8 cellular contexts compared by ENCODE assay signal in the genomic region with DNA sequence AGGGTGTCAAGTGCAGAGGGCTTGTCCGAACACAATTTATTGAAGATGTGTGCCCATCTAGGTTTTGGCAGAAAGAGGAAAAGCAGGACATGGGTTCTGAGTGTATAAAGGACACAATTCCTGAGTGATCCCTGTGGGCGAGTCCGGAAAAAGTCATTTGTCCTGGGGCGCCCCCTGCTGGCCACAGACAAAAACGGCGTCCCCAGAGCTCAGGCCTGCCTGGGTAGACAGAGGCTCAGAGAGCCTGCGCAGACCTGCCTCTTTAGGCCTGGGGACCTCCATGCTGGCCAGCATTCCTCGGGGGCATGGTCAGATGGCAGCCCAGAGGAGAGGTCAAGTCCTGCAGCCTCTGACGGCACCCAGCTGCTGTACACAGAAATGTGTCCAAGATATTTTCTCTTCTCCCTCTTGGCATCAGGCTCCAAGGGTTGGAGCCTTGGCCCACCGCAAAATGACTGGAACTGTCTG.
A peak's percentile ranks its signal among the peaks of the same experiment; 100 is the strongest.
DNase-seq lines count a peak whose midpoint lies in the region; ATAC-seq and TF ChIP-seq lines count a peak whose summit lies in the region.

No MANE protein-coding gene starts in this region.

- TF ChIP-seq CTCF in GM06990 (IDR thresholded peaks at IDR 0.05; ENCODE audit: insufficient read depth, low read length, poor library complexity, severe bottlenecking) (peak; percentile 84), KMS-11 (conservative IDR thresholded peaks at IDR 0.05; ENCODE audit: low read depth, low read length) (peak; percentile 97), RWPE1 (conservative IDR thresholded peaks at IDR 0.05; ENCODE audit: low read depth) (peak; percentile 91), gastroesophageal sphincter (IDR thresholded peaks at IDR 0.05) (peak; percentile 89 to 97 (median 96)), osteocyte (IDR thresholded peaks at IDR 0.05) (peak; percentile 94), tibial nerve (IDR thresholded peaks at IDR 0.05) (peak; percentile 86 to 93 (median 91))

- peak; percentile 39 for DNase-seq in GM06990 (ENCODE audit: extremely low read depth, insufficient read length)
- DNase-seq in RWPE1 (ENCODE audit: low spot score): peak; percentile 82
- DNase-seq in activated gamma-delta T cell (lab: John Stamatoyannopoulos, UW): peak; percentile 23
- DNase-seq in osteocyte (ENCODE audit: extremely low spot score, unreplicated experiment): peak; percentile 94
- peak; percentile 54 to 74 for DNase-seq in tibial nerve (ENCODE audit: low spot score in 2 of 2)

- WGBS in gastroesophageal sphincter (ENCODE audit: low coverage in 1 of 2), 2 donors: 0 to 5% methylated on average over 4 to 5 of the region's 10 CpGs
- 10 to 12% methylated on average over 10 of the region's 10 CpGs for WGBS in tibial nerve, 2 donors

- H2AFZ ChIP-seq in KMS-11 (ENCODE audit: low read depth): peak overlapping the region; percentile 27; the same call in 1 of the 2 replicates

- no peak overlapping the region for H3K4me2 ChIP-seq in KMS-11

- H3K27me3 ChIP-seq in GM06990 (replicated peaks; ENCODE audit: control insufficient read depth, insufficient read depth, low read length) (peaks cover 1% of the 10 kb centered on the region; the same call in 1 of the 2 replicates), KMS-11 (ENCODE audit: insufficient read depth, low read depth) (no peaks in the 10 kb centered on the region; the same call in 1 of the 2 replicates), gastroesophageal sphincter (peaks cover 31% of the 10 kb centered on the region), tibial nerve (peaks cover 0 to 6% of the 10 kb centered on the region in 2 donors)

- H3K9ac ChIP-seq in KMS-11: no peak overlapping the region

- CTCF ChIA-PET in RWPE1 (lab: Yijun Ruan, JAX): interaction anchor here (0.5 to 2.8 kb wide), 24 partner anchors 9 to 280 kb away, joined by 3 to 40 read pairs (median 4); no protein-coding TSS in a partner anchor

- H3K36me3 ChIP-seq in GM06990 (ENCODE audit: control insufficient read depth, insufficient read depth, low read length) (no peaks in the 10 kb centered on the region; the same call in 1 of the 2 replicates), KMS-11 (ENCODE audit: insufficient read depth) (no peaks in the 10 kb centered on the region), gastroesophageal sphincter (no peaks in the 10 kb centered on the region), tibial nerve (no peaks in the 10 kb centered on the region)

- no peaks in the 10 kb centered on the region for H3K9me3 ChIP-seq in gastroesophageal sphincter
- no peaks in the 10 kb centered on the region for H3K9me3 ChIP-seq in tibial nerve

- peak; percentile 83 for ATAC-seq in gastroesophageal sphincter
- no peak for ATAC-seq in HG02981 (IDR thresholded peaks at IDR 0.05; ENCODE audit: unreplicated experiment)

- H3K4me3 ChIP-seq in GM06990 (replicated peaks; ENCODE audit: low read depth, low read length) (no peak overlapping the region), KMS-11 (IDR thresholded peaks at IDR 0.05; ENCODE audit: insufficient read depth, low read depth, low read length) (no peak overlapping the region), gastroesophageal sphincter (no peak overlapping the region), tibial nerve (no peak overlapping the region)

- no peak overlapping the region for H3K27ac Mint-ChIP-seq in osteocyte (ENCODE audit: unreplicated experiment)

- H3K4me1 ChIP-seq in KMS-11 (ENCODE audit: low read depth, poor library complexity, severe bottlenecking) (no peaks in the 10 kb centered on the region), gastroesophageal sphincter (no peaks in the 10 kb centered on the region), tibial nerve (no peaks in the 10 kb centered on the region)

- TF ChIP-seq EP300 in gastroesophageal sphincter (IDR thresholded peaks at IDR 0.05): no peak
- no peak for TF ChIP-seq EP300 in tibial nerve (IDR thresholded peaks at IDR 0.05)

- H3K79me2 ChIP-seq in KMS-11 (ENCODE audit: insufficient read depth, low read depth): no peaks in the 10 kb centered on the region

- no peaks in the 10 kb centered on the region for H3K9me3 Mint-ChIP-seq in osteocyte (ENCODE audit: unreplicated experiment)

- no peaks in the 10 kb centered on the region for H3K36me3 Mint-ChIP-seq in osteocyte (ENCODE audit: unreplicated experiment)

- POLR2A ChIA-PET in RWPE1 (lab: Yijun Ruan, JAX; ENCODE audit: low non-redundant PET): no interaction called here

- no peak overlapping the region for H3K27ac ChIP-seq in KMS-11
- no peak overlapping the region for H3K27ac ChIP-seq in RWPE1
- no peak overlapping the region for H3K27ac ChIP-seq in gastroesophageal sphincter
- no peak overlapping the region for H3K27ac ChIP-seq in tibial nerve

- TF ChIP-seq POLR2A in gastroesophageal sphincter (IDR thresholded peaks at IDR 0.05) (no peak), tibial nerve (IDR thresholded peaks at IDR 0.05) (no peak)

- H3K27me3 Mint-ChIP-seq in osteocyte (ENCODE audit: unreplicated experiment): peaks cover 23% of the 10 kb centered on the region

- no peaks in the 10 kb centered on the region for H4K20me1 ChIP-seq in KMS-11 (ENCODE audit: insufficient read depth)

- H3K4me1 Mint-ChIP-seq in osteocyte (ENCODE audit: unreplicated experiment): peaks cover 12% of the 10 kb centered on the region

- no peak overlapping the region for H3K4me3 Mint-ChIP-seq in osteocyte (ENCODE audit: unreplicated experiment)

Comparison
In these comparisons a context has a peak if more than half of its experiments do, and no peak if none do; other contexts are left out.
1. DNase-seq: peak in every context shown above with its lines; median percentile 94 in osteocyte; 82 in RWPE1; 64 in tibial nerve; 39 in GM06990; 23 in activated gamma-delta T cell.